ENCODE assay signal across 8 cellular contexts in the genomic region with DNA sequence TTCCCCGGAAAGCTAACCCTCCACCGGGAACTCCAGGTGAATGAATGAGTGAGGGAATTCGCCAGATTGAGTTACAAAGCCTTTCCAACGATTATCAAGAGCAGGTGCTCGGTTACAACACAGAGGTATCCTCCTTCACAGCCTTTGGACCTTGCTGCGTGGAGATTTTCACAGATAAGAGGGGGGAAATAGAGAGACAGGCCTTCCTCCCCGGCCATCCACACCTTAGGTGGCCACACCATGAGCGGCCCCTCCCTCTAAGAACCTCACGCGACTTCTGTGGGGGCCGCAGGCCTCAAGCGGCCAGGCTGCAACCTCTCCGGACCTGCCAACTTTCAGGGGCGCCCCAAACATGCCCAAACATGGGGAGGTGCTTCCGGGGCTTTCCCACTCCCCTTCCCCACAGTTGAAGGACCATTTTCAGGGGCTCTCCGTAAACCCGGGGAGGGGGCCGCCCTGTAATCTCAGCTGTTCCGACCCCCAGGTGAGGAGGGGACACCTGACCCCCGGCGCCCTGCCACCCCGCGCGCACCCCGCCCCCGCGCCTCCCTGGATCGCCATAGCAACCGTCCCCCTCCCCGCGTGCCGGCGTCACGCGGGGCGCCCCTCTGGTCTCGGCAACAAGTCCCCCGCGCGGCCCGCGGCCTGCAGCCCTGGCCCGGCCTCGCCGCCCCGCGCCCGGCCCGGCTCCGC. TPM values are rescaled to one million over a fixed set of nuclear protein-coding genes. Genes with fewer than 3 reads are reported as not detected.
DNase-seq lines count a peak whose midpoint lies in the region; ATAC-seq, FAIRE-seq and TF ChIP-seq lines count a peak whose summit lies in the region.

No MANE protein-coding gene starts in this region.

- no peaks in the 10 kb centered on the region for H3K9me1 ChIP-seq in K562 (ENCODE audit: control insufficient read depth, insufficient read depth, low read length)

- H3K4me2 ChIP-seq in OCI-LY7 (ENCODE audit: low read length): peak overlapping the region; percentile 71
- peak overlapping the region; percentile 92 for H3K4me2 ChIP-seq in K562 (ENCODE audit: insufficient read depth, low read length)

- H3K9me3 ChIP-seq in OCI-LY7 (ENCODE audit: low read length) (no peaks in the 10 kb centered on the region), K562 (replicated peaks; ENCODE audit: control insufficient read depth, insufficient read depth, low read depth, low read length) (no peaks in the 10 kb centered on the region), left lung (no peaks in the 10 kb centered on the region)

- peak overlapping the region; percentile 74 for H3K4me3 ChIP-seq in OCI-LY7 (ENCODE audit: low read depth, low read length, poor library complexity, severe bottlenecking)
- H3K4me3 ChIP-seq in K562: peak overlapping the region; percentile 72
- H3K4me3 ChIP-seq in left lung: peak overlapping the region; percentile 41 to 73

- TF ChIP-seq CTCF in OCI-LY7 (conservative IDR thresholded peaks at IDR 0.05; ENCODE audit: low read length): no peak
- TF ChIP-seq CTCF in K562 (IDR thresholded peaks at IDR 0.05 in 2 of 3, conservative IDR thresholded peaks at IDR 0.05 in 1 of 3; ENCODE audit: insufficient read depth in 2 of 3, low read depth in 1 of 3, low read length in 3 of 3): no peak
- TF ChIP-seq CTCF in left lung (IDR thresholded peaks at IDR 0.05): no peak

- H3K36me3 ChIP-seq in OCI-LY7 (ENCODE audit: insufficient read depth, low read length): 0 out of 2 replicates have a peak, but pooled peaks cover 5% of the 10 kb centered on the region
- peaks cover 13% of the 10 kb centered on the region; the same call in 2 of the 3 replicates for H3K36me3 ChIP-seq in K562 (ENCODE audit: control insufficient read depth, insufficient read depth, low read length)
- H3K36me3 ChIP-seq in left lung: no peaks in the 10 kb centered on the region

- POLR2A ChIA-PET in OCI-LY7 (lab: Charles Lee): no interaction called here
- POLR2A ChIA-PET in K562 (lab: Yijun Ruan, JAX): no interaction called here

- DNase-seq in NOMO-1 treated with DMSO at 0.1 percent for 48 hours (lab: John Stamatoyannopoulos, UW; ENCODE audit: unreplicated experiment) (peak; percentile 10), NOMO-1 treated with dmso at 0.1 percent for 144 hours (lab: John Stamatoyannopoulos, UW; ENCODE audit: unreplicated experiment) (no peak), OCI-LY7 (ENCODE audit: low spot score) (peak; percentile 33), K562 (ENCODE audit: extremely low read depth in 1 of 4, low spot score in 3 of 4) (peak; percentile 33 to 53 (median 46)), left lung (peak in 1 of 2 donors; percentile 49)
- DNase-seq in stimulated activated CD8-positive, alpha-beta memory T cell treated with anti-CD3 and anti-CD28 coated beads, Interleukin-4, amount 100 ng/mL, for 48 hours: peak; percentile 43

- no peak for TF ChIP-seq RAD21 in K562 (CRISPR knock-in tag; conservative IDR thresholded peaks at IDR 0.05 in 1 of 2, IDR thresholded peaks at IDR 0.05 in 1 of 2)

- peak overlapping the region; percentile 48 for H2AFZ ChIP-seq in OCI-LY7 (ENCODE audit: low read length)
- peak overlapping the region; percentile 76 for H2AFZ ChIP-seq in K562 (ENCODE audit: low read depth, low read length)

- peaks cover 46% of the 10 kb centered on the region for H3K4me1 ChIP-seq in OCI-LY7 (ENCODE audit: insufficient read depth, low read length, poor library complexity, severe bottlenecking)
- H3K4me1 ChIP-seq in K562 (replicated peaks in 1 of 2; ENCODE audit: control insufficient read depth in 2 of 2, insufficient read depth in 2 of 2, low read length in 2 of 2): peaks cover 5 to 23% of the 10 kb centered on the region in 2 experiments
- H3K4me1 ChIP-seq in left lung: peaks cover 20 to 39% of the 10 kb centered on the region in 2 donors

- no peak for FAIRE-seq in K562 (lab: Jason Lieb, UNC)

- H3K79me2 ChIP-seq in OCI-LY7 (ENCODE audit: insufficient read depth, low read depth, low read length) (peaks cover 49% of the 10 kb centered on the region), K562 (ENCODE audit: control insufficient read depth, insufficient read depth, low read length) (peaks cover 43% of the 10 kb centered on the region)

- no peak for TF ChIP-seq POLR2A in K562 (conservative IDR thresholded peaks at IDR 0.05)

- TF ChIP-seq EP300 in K562 (IDR thresholded peaks at IDR 0.05; ENCODE audit: low read length): no peak

- H3K27ac ChIP-seq in OCI-LY7 (ENCODE audit: low read depth, low read length, poor library complexity, severe bottlenecking) (peak overlapping the region; percentile 62), K562 (ENCODE audit: extremely low read depth, low read depth, low read length) (peak overlapping the region; percentile 66), left lung (peak overlapping the region; percentile 43 to 73)

- H3K9me2 ChIP-seq in OCI-LY7 (ENCODE audit: insufficient read depth, low read length): no peaks in the 10 kb centered on the region

- H4K20me1 ChIP-seq in OCI-LY7 (ENCODE audit: insufficient read depth, low read length): peaks cover 10% of the 10 kb centered on the region; the same call in 1 of the 2 replicates
- H4K20me1 ChIP-seq in K562 (replicated peaks; ENCODE audit: control insufficient read depth, insufficient read depth, low read length): peaks cover 18% of the 10 kb centered on the region; the same call in 1 of the 2 replicates

- 1% methylated on average over 14 of the region's 50 CpGs for WGBS in K562 (ENCODE audit: insufficient coverage, low coverage, missing lambda C conversion rate)

- intact Hi-C loops in OCI-LY7 (cut with micrococcal nuclease; ENCODE audit: unreplicated experiment) (no loop called here), K562 (cut with micrococcal nuclease) (loop anchor here (10.0 kb wide), 1 partner anchor 95 kb away; no protein-coding TSS in a partner anchor), left lung (cut with DNase I) (no loop called here)

- CTCF ChIA-PET in OCI-LY7 (lab: Charles Lee; ENCODE audit: unreplicated experiment) (no interaction called here), K562 (lab: Yijun Ruan, JAX; ENCODE audit: low intra/inter-chr PET ratio) (no interaction called here)

- H3K9ac ChIP-seq in K562 (ENCODE audit: insufficient read depth in 1 of 2, low read depth in 2 of 2, low read length in 2 of 2): peak overlapping the region; percentile 69 to 86

- peak; percentile 29 for ATAC-seq in HG02642 (IDR thresholded peaks at IDR 0.05; ENCODE audit: poor library complexity, unreplicated experiment)
- peak; percentile 36 for ATAC-seq in K562
- no peak for ATAC-seq in left lung
- ATAC-seq in GM18519 (IDR thresholded peaks at IDR 0.05; ENCODE audit: low FRiP score, unreplicated experiment): no peak

- BruUV-seq in OCI-LY7 (replicated peaks; lab: Mats Ljungman, UMichigan) (no TSS peak), K562 (replicated peaks; lab: Mats Ljungman, UMichigan) (TSS peak; percentile 51)

- no peaks in the 10 kb centered on the region for H3K27me3 ChIP-seq in K562 (ENCODE audit: control insufficient read depth in 2 of 2, insufficient read depth in 2 of 2, low read length in 2 of 2)
- H3K27me3 ChIP-seq in left lung: peaks cover 0 to 33% of the 10 kb centered on the region in 2 donors

- in situ Hi-C loops in K562 (cut with MboI): no loop called here

TF ChIP-seq in K562, 482 proteins besides CTCF, POLR2A, EP300 and RAD21 (continues in another document):
- TF ChIP-seq PHF8 (IDR thresholded peaks at IDR 0.05; ENCODE audit: borderline replicate concordance, low read length): no peak
- 0 out of 2 replicates have a peak, but pooled peaks have one; percentile 34 for TF ChIP-seq BHLHE40 (IDR thresholded peaks at IDR 0.05; ENCODE audit: low read length)
- TF ChIP-seq, protein P1, sequence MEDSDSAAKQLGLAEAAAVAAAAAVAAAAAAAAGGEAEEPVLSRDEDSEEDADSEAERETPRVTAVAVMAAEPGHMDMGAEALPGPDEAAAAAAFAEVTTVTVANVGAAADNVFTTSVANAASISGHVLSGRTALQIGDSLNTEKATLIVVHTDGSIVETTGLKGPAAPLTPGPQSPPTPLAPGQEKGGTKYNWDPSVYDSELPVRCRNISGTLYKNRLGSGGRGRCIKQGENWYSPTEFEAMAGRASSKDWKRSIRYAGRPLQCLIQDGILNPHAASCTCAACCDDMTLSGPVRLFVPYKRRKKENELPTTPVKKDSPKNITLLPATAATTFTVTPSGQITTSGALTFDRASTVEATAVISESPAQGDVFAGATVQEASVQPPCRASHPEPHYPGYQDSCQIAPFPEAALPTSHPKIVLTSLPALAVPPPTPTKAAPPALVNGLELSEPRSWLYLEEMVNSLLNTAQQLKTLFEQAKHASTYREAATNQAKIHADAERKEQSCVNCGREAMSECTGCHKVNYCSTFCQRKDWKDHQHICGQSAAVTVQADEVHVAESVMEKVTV (CRISPR knock-in tag; IDR thresholded peaks at IDR 0.05): no peak
- no peak for TF ChIP-seq RB1 (IDR thresholded peaks at IDR 0.05; ENCODE audit: low read depth)
- 0 out of 2 replicates have a peak, but pooled peaks have one; percentile 11 for TF ChIP-seq SOX6 (IDR thresholded peaks at IDR 0.05)
- no peak for TF ChIP-seq TRIM24 (IDR thresholded peaks at IDR 0.05)

RNA-seq across cellular contexts. Expression of a gene that starts 0.6 kb away (rescaled TPM):
- total RNA-seq in OCI-LY7 (2014; rRNA removed; shearing (Covaris generic)): 14.4 and 17.9 TPM in 2 replicates
- total RNA-seq in OCI-LY7 (2022) (36.3 and 37.0 TPM in 2 replicates), K562 (2014; rRNA removed) (15.6 and 15.7 TPM in 2 replicates), K562 (2014; rRNA removed; fragmentation: Illumina TruSeq; extraction: Trizol) (12.8 and 13.3 TPM in 2 replicates), K562 (2015; rRNA removed; fragmentation: Illumina TruSeq; extraction: Trizol) (10.2 and 12.7 TPM in 2 replicates), K562 (2021) (27.9 and 28.5 TPM in 2 replicates), left lung (10 to 100 TPM; 10.8 to 23.2 TPM)
- total RNA-seq in K562 (2011; cell fraction: chromatin; rRNA removed; ENCODE audit: low replicate concordance): 113 and 184 TPM in 2 replicates
- 47.5 and 54.5 TPM in 2 replicates for total RNA-seq in K562 (2011; cell fraction: nucleolus; rRNA removed)
- total RNA-seq in K562 (2011; cell fraction: nucleoplasm; rRNA removed): 95.0 and 115 TPM in 2 replicates
- polyA plus RNA-seq in K562 (2011; rRNA removed) (29.5 and 41.9 TPM in 2 replicates), K562 (2014; fragmentation: Illumina TruSeq; extraction: Trizol) (19.1 and 25.8 TPM in 2 replicates), K562 (2014; fragmentation: Nextera tagmentation; extraction: Ambion mirVana) (1 to 10 TPM; 7.6 to 7.7 TPM), K562 (2014; rRNA removed) (17.3 and 22.7 TPM in 2 replicates)
- polyA plus RNA-seq in K562 (2011; cell fraction: cytosol; rRNA removed): 52.6 and 55.0 TPM in 2 replicates
- 45.9 and 63.9 TPM in 2 replicates for polyA plus RNA-seq in K562 (2011; cell fraction: nucleus; rRNA removed)
- polyA plus RNA-seq in K562 (2012): 20.1 and 23.6 TPM in 2 replicates
- 38.7 and 44.7 TPM in 2 replicates for polyA minus RNA-seq in K562 (2011; rRNA and poly(A)+ RNA removed)
- 22.0 and 34.3 TPM in 2 replicates for polyA minus RNA-seq in K562 (2011; cell fraction: cytosol; rRNA and poly(A)+ RNA removed)
- polyA minus RNA-seq in K562 (2011; cell fraction: nucleus; rRNA and poly(A)+ RNA removed): 28.7 and 29.8 TPM in 2 replicates

Comparison
In these comparisons a context has a peak if more than half of its experiments do, and no peak if none do; other contexts are left out.
1. ATAC-seq: peak in HG02642 (single experiment) and K562 (single experiment); none in left lung (single experiment) and GM18519 (single experiment).
2. Peak in every context shown above with its lines, with median percentiles within 50 percentile points of each other: H3K27ac ChIP-seq and H3K4me3 ChIP-seq.